ENCODE assay signal across 24 cellular contexts in the genomic region with DNA sequence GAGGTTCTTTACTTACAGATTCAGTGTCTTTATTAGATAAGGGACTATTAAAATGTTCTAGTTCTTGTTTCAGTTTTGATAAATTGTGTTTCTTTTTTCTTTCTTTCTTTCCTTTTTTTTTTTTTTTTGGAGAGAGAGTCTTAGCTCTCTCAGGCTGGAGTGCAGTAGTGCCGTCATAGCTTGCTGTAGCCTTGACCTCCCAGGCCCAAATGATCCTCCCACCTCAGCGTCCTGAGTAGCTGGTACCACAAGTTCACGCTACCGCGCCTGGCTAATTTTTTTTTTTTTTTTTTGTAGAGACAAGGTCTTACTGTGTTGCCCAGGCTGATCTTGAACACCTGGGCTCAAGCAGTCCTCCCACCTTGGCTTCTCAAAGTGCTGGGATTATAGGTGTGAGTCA.
"Had no signal": no experiment of that assay in that cellular context is flagged by ENCODE, and none has a peak within 500 bp of the region (broad histone marks: within the 10 kb centered on the region; RNA-seq: fewer than 3 reads in every experiment).

No MANE protein-coding gene starts in this region.

- H3K4me2 ChIP-seq: SK-N-SH had no signal

- H3K4me3 Mint-ChIP-seq: activated T-cell treated with anti-CD3 and anti-CD28 coated beads, Interleukin-2, amount 50 U/mL, for 72 hours; brain; central memory CD8-positive, alpha-beta T cell; WTC11 had no signal

- H3K27ac Mint-ChIP-seq: activated T-cell treated with anti-CD3 and anti-CD28 coated beads, Interleukin-2, amount 50 U/mL, for 72 hours; brain; WTC11 had no signal

- DNase-seq: activated CD4-positive, alpha-beta T cell treated with anti-CD3 and anti-CD28 coated beads for 48 hours; activated CD4-positive, alpha-beta T cell treated with anti-CD3 and anti-CD28 coated beads, Interleukin-2, amount 50 U/mL, for 4 hours; activated CD4-positive, CD25-positive, alpha-beta regulatory T cell treated with anti-CD3 and anti-CD28 coated beads, Interleukin-2, amount 50 U/mL, for 72 hours; activated CD8-positive, alpha-beta memory T cell treated with anti-CD3 and anti-CD28 coated beads for 24 hours; activated T-cell treated with anti-CD3 and anti-CD28 coated beads, Interleukin-2, amount 50 U/mL, for 72 hours; amygdala; MM.1S; NCI-H1105 treated with DMSO at 0.1 percent for 48 hours; NCI-H1436 treated with DMSO at 0.1 percent for 48 hours; NCI-H187; NCI-H2081; NCI-H446; NCI-H524; Peyer's patch; Right ventricle myocardium superior; SJCRH30; SK-N-SH; T-helper 1 cell had no signal

- ATAC-seq: activated T-cell treated with anti-CD3 and anti-CD28 coated beads, Interleukin-2, amount 50 U/mL, for 72 hours; HepG2; WTC11 had no signal

- H3K4me1 Mint-ChIP-seq: WTC11 had no signal

- H3K4me3 ChIP-seq: Peyer's patch, SJCRH30 had no signal

- FAIRE-seq: astrocyte, HepG2 had no signal

- H3K4me1 ChIP-seq: Peyer's patch, SJCRH30 had no signal

- H3K27me3 Mint-ChIP-seq: central memory CD8-positive, alpha-beta T cell had no signal

- H3K27ac ChIP-seq: Peyer's patch, RWPE1, SJCRH30 had no signal

- H3K9ac ChIP-seq: SK-N-SH had no signal

- H3K9me3 ChIP-seq: Peyer's patch, SJCRH30, SK-N-SH had no signal

- H3K27me3 ChIP-seq: Peyer's patch had no signal

- H3K9me3 Mint-ChIP-seq: activated T-cell treated with anti-CD3 and anti-CD28 coated beads, Interleukin-2, amount 50 U/mL, for 72 hours; brain; central memory CD8-positive, alpha-beta T cell had no signal
